Comparison of ENCODE assay signal across 3 cellular contexts in genomic region chr9:128765499-128765898, GRCh38.
A peak's percentile ranks its signal among the peaks of the same experiment; 100 is the strongest.
TF ChIP-seq lines count a peak whose summit lies in the region.

No MANE protein-coding gene starts in this region.

TF ChIP-seq in GM12878, 131 proteins besides CTCF, POLR2A, EP300 and RAD21:
- TF ChIP-seq EGR1 (IDR thresholded peaks at IDR 0.05; ENCODE audit: borderline replicate concordance in 1 of 2, low read depth in 2 of 2, low read length in 2 of 2) (no peak), SUPT20H (IDR thresholded peaks at IDR 0.05; ENCODE audit: borderline replicate concordance, control insufficient read depth, low read depth, low read length) (no peak), CBX5 (IDR thresholded peaks at IDR 0.05; ENCODE audit: low read depth) (no peak), PRDM15 (CRISPR knock-in tag; IDR thresholded peaks at IDR 0.05) (no peak), STAT3 (IDR thresholded peaks at IDR 0.05; ENCODE audit: low read depth, low read length) (no peak), CHD4 (IDR thresholded peaks at IDR 0.05) (no peak)
TF ChIP-seq in GM12878: peak in this region for 0.

TF ChIP-seq in liver, 16 proteins besides CTCF, POLR2A, EP300 and RAD21:
- TF ChIP-seq HNF4A (conservative IDR thresholded peaks at IDR 0.05) = peak; percentile 30 to 44
- peak; percentile 84 for TF ChIP-seq FOXA2 (IDR thresholded peaks at IDR 0.05)
- no peak for TF ChIP-seq TAF1 (conservative IDR thresholded peaks at IDR 0.05)
- TF ChIP-seq GABPA (IDR thresholded peaks at IDR 0.05 in 1 of 2, conservative IDR thresholded peaks at IDR 0.05 in 1 of 2) = peak in 1 of 2 donors; percentile 47
- TF ChIP-seq YY1 (IDR thresholded peaks at IDR 0.05) = no peak
- peak in 1 of 2 donors; percentile 40 for TF ChIP-seq JUND (IDR thresholded peaks at IDR 0.05)
- TF ChIP-seq MAX (IDR thresholded peaks at IDR 0.05) = no peak
- TF ChIP-seq RXRA (IDR thresholded peaks at IDR 0.05) = peak in 1 of 2 donors; percentile 27
- peak; percentile 29 for TF ChIP-seq REST (IDR thresholded peaks at IDR 0.05)
- TF ChIP-seq ZBTB33 (IDR thresholded peaks at IDR 0.05) = peak; percentile 15
- peak; percentile 81 for TF ChIP-seq FOXA1 (IDR thresholded peaks at IDR 0.05)
- peak; percentile 27 for TF ChIP-seq SP1 (IDR thresholded peaks at IDR 0.05)

TF ChIP-seq in HEK293T, 16 proteins besides CTCF, POLR2A, EP300 and RAD21:
- TF ChIP-seq ARNT (IDR thresholded peaks at IDR 0.05) (no peak), LEF1 (IDR thresholded peaks at IDR 0.05; ENCODE audit: borderline replicate concordance) (no peak), TARDBP (IDR thresholded peaks at IDR 0.05) (no peak), ELF4 (IDR thresholded peaks at IDR 0.05) (no peak), BHLHE40 (IDR thresholded peaks at IDR 0.05; ENCODE audit: borderline replicate concordance) (no peak), SUZ12 (IDR thresholded peaks at IDR 0.05) (no peak), NFRKB (IDR thresholded peaks at IDR 0.05) (no peak), FOXM1 (IDR thresholded peaks at IDR 0.05; ENCODE audit: borderline replicate concordance) (no peak)
